ENCODE assay signal across 10 cellular contexts in the genomic region with DNA sequence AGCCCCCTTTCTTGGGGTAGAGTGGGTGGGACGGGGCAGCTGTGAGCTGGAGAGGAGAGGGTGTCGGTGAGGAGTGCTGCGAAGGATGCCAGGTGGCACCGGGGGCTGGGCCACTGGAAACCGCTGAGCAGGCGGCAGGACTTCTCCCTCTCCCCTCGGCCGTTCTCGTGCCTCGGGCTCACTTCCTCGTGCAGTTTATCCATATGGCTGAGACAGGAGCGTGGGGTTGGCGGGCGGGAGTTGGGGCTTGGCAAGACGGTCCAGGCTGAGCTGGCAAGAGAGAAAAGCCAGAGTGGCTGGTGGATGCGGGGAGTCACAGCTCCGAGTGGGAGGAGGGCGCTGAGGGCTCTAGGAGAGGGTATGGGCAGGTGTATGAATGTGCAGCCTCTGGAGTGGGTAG. TPM values are rescaled to one million over a fixed set of nuclear protein-coding genes. Genes with fewer than 3 reads are reported as not detected.
DNase-seq lines count a peak whose midpoint lies in the region; ATAC-seq and TF ChIP-seq lines count a peak whose summit lies in the region.
"Had no signal": no experiment of that assay in that cellular context is flagged by ENCODE, and none has a peak within 500 bp of the region (broad histone marks: within the 10 kb centered on the region; RNA-seq: fewer than 3 reads in every experiment).

No MANE protein-coding gene starts in this region.

- no peak overlapping the region for H2BK5ac ChIP-seq in mesendoderm (ENCODE audit: low read length)

- no peak overlapping the region for H4K8ac ChIP-seq in mesendoderm (ENCODE audit: low read depth, low read length)

- no peaks in the 10 kb centered on the region for H3K79me1 ChIP-seq in mesendoderm (ENCODE audit: low read length)

- peak overlapping the region; percentile 57 for H3K4me3 ChIP-seq in GM23248
- no peak overlapping the region for H3K4me3 ChIP-seq in mesendoderm (ENCODE audit: low read length)

- H3K4me2 ChIP-seq in GM23248 (ENCODE audit: unreplicated experiment), result peak overlapping the region; percentile 57
- no peak overlapping the region for H3K4me2 ChIP-seq in mesendoderm (ENCODE audit: low read length)

- H2AFZ ChIP-seq in GM23248, result peak overlapping the region; percentile 72

- H3K27ac ChIP-seq in GM23248 (peak overlapping the region; percentile 86), RWPE1 (peak overlapping the region; percentile 50), mesendoderm (ENCODE audit: low read depth, low read length) (no peak overlapping the region)

- intact Hi-C loops in left ventricle myocardium superior (cut with micrococcal nuclease), result no loop called here

- H3K9ac ChIP-seq in GM23248 (peak overlapping the region; percentile 86), mesendoderm (ENCODE audit: low read length) (no peak overlapping the region)

- H3K79me2 ChIP-seq in GM23248 (ENCODE audit: insufficient read depth) (peaks cover 63% of the 10 kb centered on the region), mesendoderm (ENCODE audit: control insufficient read depth, insufficient read depth, low read length) (no peaks in the 10 kb centered on the region)

- no peak overlapping the region for H3K4me3 Mint-ChIP-seq in stimulated activated effector memory CD8-positive, alpha-beta T cell treated with anti-CD3 and anti-CD28 coated beads, Interleukin-12 subunit alpha, Interleukin-12 subunit beta, amount 100 ng/mL, for 72 hours

- no peak overlapping the region for H3K23ac ChIP-seq in mesendoderm (ENCODE audit: low read length)

- peaks cover 50% of the 10 kb centered on the region for H3K4me1 Mint-ChIP-seq in stimulated activated effector memory CD8-positive, alpha-beta T cell treated with anti-CD3 and anti-CD28 coated beads, Interleukin-12 subunit alpha, Interleukin-12 subunit beta, amount 100 ng/mL, for 72 hours

- H3K27ac Mint-ChIP-seq in stimulated activated effector memory CD8-positive, alpha-beta T cell treated with anti-CD3 and anti-CD28 coated beads, Interleukin-12 subunit alpha, Interleukin-12 subunit beta, amount 100 ng/mL, for 72 hours, result peak overlapping the region; percentile 82

- H2AK5ac ChIP-seq in mesendoderm (ENCODE audit: low read length), result no peak overlapping the region

- H3K18ac ChIP-seq in mesendoderm (ENCODE audit: low read length), result no peak overlapping the region

- peaks cover 10% of the 10 kb centered on the region; the same call in 1 of the 2 replicates for H3F3A ChIP-seq in GM23248 (ENCODE audit: insufficient read depth)

- peak; percentile 5 for ATAC-seq in left ventricle myocardium superior
- no peak for ATAC-seq in stimulated activated effector memory CD8-positive, alpha-beta T cell treated with anti-CD3 and anti-CD28 coated beads, Interleukin-12 subunit alpha, Interleukin-12 subunit beta, amount 100 ng/mL, for 72 hours
- ATAC-seq in HG02840 (IDR thresholded peaks at IDR 0.05; ENCODE audit: low FRiP score, unreplicated experiment), result no peak

- no peak overlapping the region for H2BK120ac ChIP-seq in mesendoderm (ENCODE audit: low read depth, low read length)

- DNase-seq in GM23248, result peak; percentile 80
- no peak for DNase-seq in RWPE1 (ENCODE audit: low spot score)
- DNase-seq in left ventricle myocardium superior, result peak; percentile 40
- no peak for DNase-seq in stimulated activated effector memory CD8-positive, alpha-beta T cell treated with anti-CD3 and anti-CD28 coated beads, Interleukin-12 subunit alpha, Interleukin-12 subunit beta, amount 100 ng/mL, for 72 hours (ENCODE audit: low spot score in 2 of 2)
- no peak for DNase-seq in stimulated activated CD4-positive, alpha-beta T cell treated with anti-CD3 and anti-CD28 coated beads, Interleukin-2, amount 100 ng/mL, for 48 hours
- DNase-seq in activated effector memory CD4-positive, alpha-beta T cell treated with Interleukin-2 at 50 U/mL for 16 hours, result no peak
- DNase-seq in mesendoderm, result no peak
- DNase-seq: activated T-cell treated with anti-CD3 and anti-CD28 coated beads, Interleukin-2, amount 50 U/mL, for 1 hour; islet precursor cell had no signal

- H3K27me3 ChIP-seq in GM23248 (replicated peaks; ENCODE audit: insufficient read depth) (no peaks in the 10 kb centered on the region), mesendoderm (ENCODE audit: insufficient read depth, low read length, poor library complexity) (no peaks in the 10 kb centered on the region)

- H3K36me3 Mint-ChIP-seq in stimulated activated effector memory CD8-positive, alpha-beta T cell treated with anti-CD3 and anti-CD28 coated beads, Interleukin-12 subunit alpha, Interleukin-12 subunit beta, amount 100 ng/mL, for 72 hours, result peaks cover 4% of the 10 kb centered on the region

- H3K36me3 ChIP-seq in GM23248 (ENCODE audit: low read depth) (no peaks in the 10 kb centered on the region), mesendoderm (ENCODE audit: control insufficient read depth, insufficient read depth, low read length) (no peaks in the 10 kb centered on the region)

- in situ Hi-C loops in GM23248 (cut with MboI), result no loop called here

- POLR2A ChIA-PET in RWPE1 (lab: Yijun Ruan, JAX; ENCODE audit: low non-redundant PET), result interaction anchor here (0.6 kb wide), 1 partner anchor 538 kb away, joined by 7 read pairs; no protein-coding TSS in a partner anchor

- no peak overlapping the region for H4K5ac ChIP-seq in mesendoderm (ENCODE audit: low read length)

- H3K4me1 ChIP-seq in GM23248 (ENCODE audit: insufficient read depth) (peaks cover 18% of the 10 kb centered on the region), mesendoderm (ENCODE audit: control insufficient read depth, low read depth, low read length) (no peaks in the 10 kb centered on the region)

- H2BK15ac ChIP-seq in mesendoderm (replicated peaks; ENCODE audit: low read depth), result no peak overlapping the region

- no peaks in the 10 kb centered on the region for H3K9me3 Mint-ChIP-seq in stimulated activated effector memory CD8-positive, alpha-beta T cell treated with anti-CD3 and anti-CD28 coated beads, Interleukin-12 subunit alpha, Interleukin-12 subunit beta, amount 100 ng/mL, for 72 hours

- no peak overlapping the region for H3K4ac ChIP-seq in mesendoderm (ENCODE audit: low read depth, low read length)

- no peak for TF ChIP-seq CTCF in RWPE1 (conservative IDR thresholded peaks at IDR 0.05; ENCODE audit: low read depth)

- 10 to 12% methylated on average over 10 to 18 of the region's 18 CpGs for WGBS in GM23248 (ENCODE audit: low coverage in 1 of 2, low lambda C conversion rate in 2 of 2, missing lambda C conversion rate in 2 of 2), 2 experiments
- no CpG with 5 or more reads among the region's 18 CpGs for WGBS in mesendoderm (ENCODE audit: extremely low coverage, insufficient coverage, low lambda C conversion rate)

- no peaks in the 10 kb centered on the region for H3K9me3 ChIP-seq in GM23248 (ENCODE audit: low read depth)

- CTCF ChIA-PET in RWPE1 (lab: Yijun Ruan, JAX), result interaction anchor here (1.3 kb wide), 1 partner anchor 17 kb away, joined by 8 read pairs; no protein-coding TSS in a partner anchor

- no peak overlapping the region for H3K56ac ChIP-seq in mesendoderm (ENCODE audit: low read length)

- no peaks in the 10 kb centered on the region for H4K20me1 ChIP-seq in GM23248 (ENCODE audit: insufficient read depth)

- no peaks in the 10 kb centered on the region for H3K9me2 ChIP-seq in GM23248 (ENCODE audit: insufficient read depth)

RNA-seq across cellular contexts. Expression of a gene that starts 8.2 kb away (rescaled TPM):
- 17.8 and 18.7 TPM in 2 replicates for total RNA-seq in GM23248 (2014; rRNA removed; shearing (Covaris generic))
- 9.3 and 10.1 TPM in 2 replicates for polyA plus RNA-seq in GM23248 (2016; fragmentation: Nextera tagmentation; extraction: Ambion mirVana)
- total RNA-seq in left ventricle myocardium superior, result 15.4 TPM
- 4.3 TPM for polyA plus RNA-seq in mesendoderm (2013, experiment 1 of 2)
- polyA plus RNA-seq in mesendoderm (2013, experiment 2 of 2), result 4.4 TPM

RNA-seq across cellular contexts. Expression of a gene that starts 12.1 kb away (rescaled TPM):
- total RNA-seq in GM23248 (2014; rRNA removed; shearing (Covaris generic)), result 1.8 TPM in 1 of 2 replicates, not detected in the other
- not detected in 2 replicates for polyA plus RNA-seq in GM23248 (2016; fragmentation: Nextera tagmentation; extraction: Ambion mirVana)
- total RNA-seq in left ventricle myocardium superior, result 0.52 TPM
- not detected for polyA plus RNA-seq in mesendoderm (2013, experiment 1 of 2)
- polyA plus RNA-seq in mesendoderm (2013, experiment 2 of 2), result not detected

RNA-seq across cellular contexts. Expression of a gene that starts 23.3 kb away (rescaled TPM):
- 6.8 and 8.3 TPM in 2 replicates for total RNA-seq in GM23248 (2014; rRNA removed; shearing (Covaris generic))
- 4.2 and 4.8 TPM in 2 replicates for polyA plus RNA-seq in GM23248 (2016; fragmentation: Nextera tagmentation; extraction: Ambion mirVana)
- total RNA-seq in left ventricle myocardium superior, result 0.67 TPM
- polyA plus RNA-seq in mesendoderm (2013, experiment 1 of 2), result 25.6 TPM
- 26.2 TPM for polyA plus RNA-seq in mesendoderm (2013, experiment 2 of 2)

RNA-seq across cellular contexts. Expression of a gene that starts 30.6 kb away (rescaled TPM):
- 43.2 and 44.9 TPM in 2 replicates for total RNA-seq in GM23248 (2014; rRNA removed; shearing (Covaris generic))
- 186 and 197 TPM in 2 replicates for polyA plus RNA-seq in GM23248 (2016; fragmentation: Nextera tagmentation; extraction: Ambion mirVana)
- total RNA-seq in left ventricle myocardium superior, result 150 TPM
- polyA plus RNA-seq in mesendoderm (2013, experiment 1 of 2), result 279 TPM
- 280 TPM for polyA plus RNA-seq in mesendoderm (2013, experiment 2 of 2)

RNA-seq across cellular contexts. Expression of a gene that starts 37.0 kb away (rescaled TPM):
- total RNA-seq in GM23248 (2014; rRNA removed; shearing (Covaris generic)), result 31.9 and 32.8 TPM in 2 replicates
- polyA plus RNA-seq in GM23248 (2016; fragmentation: Nextera tagmentation; extraction: Ambion mirVana), result 15.2 and 16.1 TPM in 2 replicates
- total RNA-seq in left ventricle myocardium superior, result 15.8 TPM
- polyA plus RNA-seq in mesendoderm (2013, experiment 1 of 2), result 8.0 TPM
- 8.4 TPM for polyA plus RNA-seq in mesendoderm (2013, experiment 2 of 2)

Comparison
In these comparisons a context has a peak if more than half of its experiments do, and no peak if none do; other contexts are left out.
1. DNase-seq: peak in GM23248 (single experiment) and left ventricle myocardium superior (single experiment); none in RWPE1 (single experiment), stimulated activated effector memory CD8-positive, alpha-beta T cell treated with anti-CD3 and anti-CD28 coated beads, Interleukin-12 subunit alpha, Interleukin-12 subunit beta, amount 100 ng/mL, for 72 hours (0 of 2), stimulated activated CD4-positive, alpha-beta T cell treated with anti-CD3 and anti-CD28 coated beads, Interleukin-2, amount 100 ng/mL, for 48 hours (0 of 2), activated effector memory CD4-positive, alpha-beta T cell treated with Interleukin-2 at 50 U/mL for 16 hours (single experiment) and mesendoderm (single experiment).